8 cellular contexts compared by ENCODE assay signal in genomic region chr5:124746916-124747769, GRCh38. TPM values are rescaled to one million over a fixed set of nuclear protein-coding genes. Genes with fewer than 3 reads are reported as not detected.
DNase-seq lines count a peak whose midpoint lies in the region; ATAC-seq and TF ChIP-seq lines count a peak whose summit lies in the region.

No MANE protein-coding gene starts in this region.

- ATAC-seq in GM18870 (IDR thresholded peaks at IDR 0.05; ENCODE audit: unreplicated experiment) (peak; percentile 30), SK-N-SH treated with all-trans-retinoic acid at 6 μM for 48 hours (peak; percentile 36), thoracic aorta (ENCODE audit: insufficient number of reproducible peaks, low FRiP score, low read depth) (peak; percentile 67)

- peak overlapping the region; percentile 85 for H3K27ac ChIP-seq in epithelial cell of prostate
- peak overlapping the region; percentile 85 for H3K27ac ChIP-seq in thoracic aorta

- peaks cover 20% of the 10 kb centered on the region for H3K4me1 Mint-ChIP-seq in activated CD4-positive, alpha-beta T cell treated with anti-CD3 and anti-CD28 coated beads, Interleukin-2, amount 10 ng/mL, durations not matched to agents 7 days and 5 days

- no peaks in the 10 kb centered on the region for H3K27me3 ChIP-seq in thoracic aorta (replicated peaks; ENCODE audit: insufficient read depth)

- no peaks in the 10 kb centered on the region for H3K9me3 ChIP-seq in thoracic aorta

- CTCF ChIA-PET in activated CD4-positive, alpha-beta T cell treated with anti-CD3 and anti-CD28 coated beads, Interleukin-2, amount 10 ng/mL, durations not matched to agents 7 days and 5 days (lab: Charles Lee) = no interaction called here

- TF ChIP-seq CTCF in AG09309 (IDR thresholded peaks at IDR 0.05; ENCODE audit: control insufficient read depth, insufficient read depth, low read depth, low read length, missing control alignments) (no peak), thoracic aorta (IDR thresholded peaks at IDR 0.05) (no peak)

- H3K4me1 ChIP-seq in thoracic aorta (ENCODE audit: control insufficient read depth in 1 of 2, low read depth in 2 of 2) = peaks cover 4 to 9% of the 10 kb centered on the region in 2 donors

- no peak for DNase-seq in AG09309 (ENCODE audit: low read depth)
- peak; percentile 87 for DNase-seq in NCI-H1092 treated with DMSO at 0.1 percent for 48 hours (lab: John Stamatoyannopoulos, UW)
- peak; percentile 49 for DNase-seq in epithelial cell of prostate (ENCODE audit: low read depth, low spot score)
- DNase-seq in medulla oblongata (ENCODE audit: extremely low spot score) = peak; percentile 95
- DNase-seq in thoracic aorta (ENCODE audit: low spot score) = peak; percentile 31
- DNase-seq in activated CD4-positive, alpha-beta T cell treated with anti-CD3 and anti-CD28 coated beads, Interleukin-2, amount 10 ng/mL, durations not matched to agents 7 days and 5 days = no peak

- no peaks in the 10 kb centered on the region for H3K9me3 Mint-ChIP-seq in activated CD4-positive, alpha-beta T cell treated with anti-CD3 and anti-CD28 coated beads, Interleukin-2, amount 10 ng/mL, durations not matched to agents 7 days and 5 days

- H3K27ac Mint-ChIP-seq in activated CD4-positive, alpha-beta T cell treated with anti-CD3 and anti-CD28 coated beads, Interleukin-2, amount 10 ng/mL, durations not matched to agents 7 days and 5 days = no peak overlapping the region

- H3K4me3 Mint-ChIP-seq in activated CD4-positive, alpha-beta T cell treated with anti-CD3 and anti-CD28 coated beads, Interleukin-2, amount 10 ng/mL, durations not matched to agents 7 days and 5 days = no peak overlapping the region

- POLR2A ChIA-PET in activated CD4-positive, alpha-beta T cell treated with anti-CD3 and anti-CD28 coated beads, Interleukin-2, amount 10 ng/mL, durations not matched to agents 7 days and 5 days (lab: Charles Lee) = interaction anchor here (0.6 kb wide), 1 partner anchor 14 kb away, joined by 4 read pairs; no protein-coding TSS in a partner anchor

- H3K4me3 ChIP-seq in AG09309 (ENCODE audit: control insufficient read depth, low read depth, low read length) (peak overlapping the region; percentile 42), thoracic aorta (peak overlapping the region; percentile 76)

- H3K36me3 Mint-ChIP-seq in activated CD4-positive, alpha-beta T cell treated with anti-CD3 and anti-CD28 coated beads, Interleukin-2, amount 10 ng/mL, durations not matched to agents 7 days and 5 days (ENCODE audit: low read depth) = no peaks in the 10 kb centered on the region

- H3K36me3 ChIP-seq in thoracic aorta = no peaks in the 10 kb centered on the region

- peaks cover 20% of the 10 kb centered on the region for H3K27me3 Mint-ChIP-seq in activated CD4-positive, alpha-beta T cell treated with anti-CD3 and anti-CD28 coated beads, Interleukin-2, amount 10 ng/mL, durations not matched to agents 7 days and 5 days

TF ChIP-seq in SK-N-SH treated with all-trans-retinoic acid at 6 μM for 48 hours, 23 proteins besides CTCF, POLR2A, EP300 and RAD21:
- TF ChIP-seq ZFP30 (CRISPR knock-in tag; IDR thresholded peaks at IDR 0.05) (peak; percentile 55), RARB (CRISPR knock-in tag; IDR thresholded peaks at IDR 0.05) (no peak), ISL1 (CRISPR knock-in tag; IDR thresholded peaks at IDR 0.05) (peak; percentile 42; the same call in 1 of the 2 replicates), TSHZ2 (CRISPR knock-in tag; IDR thresholded peaks at IDR 0.05) (peak; percentile 67; the same call in 1 of the 2 replicates)
TF ChIP-seq in SK-N-SH treated with all-trans-retinoic acid at 6 μM for 48 hours: peak in this region for 3.

RNA-seq across cellular contexts. Expression of gene ZNF608, which starts 0.7 kb away (rescaled TPM):
- 10 to 100 TPM; 13.5 to 30.4 TPM for total RNA-seq in thoracic aorta
- total RNA-seq in activated CD4-positive, alpha-beta T cell treated with anti-CD3 and anti-CD28 coated beads, Interleukin-2, amount 10 ng/mL, durations not matched to agents 7 days and 5 days = not detected

Comparison
In these comparisons a context has a peak if more than half of its experiments do, and no peak if none do; other contexts are left out.
1. DNase-seq: peak in NCI-H1092 treated with DMSO at 0.1 percent for 48 hours (single experiment), epithelial cell of prostate (single experiment), medulla oblongata (single experiment) and thoracic aorta (single experiment); none in AG09309 (single experiment) and activated CD4-positive, alpha-beta T cell treated with anti-CD3 and anti-CD28 coated beads, Interleukin-2, amount 10 ng/mL, durations not matched to agents 7 days and 5 days (single experiment).
2. RNA of gene ZNF608, which starts 0.7 kb away (total RNA-seq): 13.5 to 30.4 TPM in thoracic aorta; not detected in activated CD4-positive, alpha-beta T cell treated with anti-CD3 and anti-CD28 coated beads, Interleukin-2, amount 10 ng/mL, durations not matched to agents 7 days and 5 days; every median in the first group is over 10 times any median in the second.
3. Peak in every context shown above with its lines, with median percentiles within 50 percentile points of each other: ATAC-seq.